1 cellular context compared by ENCODE assay signal in genomic region chr17:13600475-13601316, GRCh38.
TF ChIP-seq lines count a peak whose summit lies in the region.

No MANE protein-coding gene starts in this region.

TF ChIP-seq in K562, 482 proteins besides CTCF, POLR2A, EP300 and RAD21 (continued from another document):
- TF ChIP-seq SAP30 (IDR thresholded peaks at IDR 0.05; ENCODE audit: borderline replicate concordance, insufficient read depth, low read depth, low read length, poor library complexity, severe bottlenecking) = no peak
- no peak for TF ChIP-seq POLR3A (IDR thresholded peaks at IDR 0.05; ENCODE audit: borderline replicate concordance, extremely low read depth, insufficient read depth, insufficient read length)
- peak; percentile 49 for TF ChIP-seq KDM5B (IDR thresholded peaks at IDR 0.05; ENCODE audit: insufficient replicate concordance, low read depth, low read length)
- peak; percentile 41; the same call in 1 of the 2 replicates for TF ChIP-seq CXXC5 (CRISPR knock-in tag; IDR thresholded peaks at IDR 0.05)
- TF ChIP-seq XRCC4 (IDR thresholded peaks at IDR 0.05; ENCODE audit: extremely low read depth, insufficient read depth, insufficient read length) = no peak
- no peak for TF ChIP-seq MAFF (IDR thresholded peaks at IDR 0.05; ENCODE audit: low read length)
- no peak for TF ChIP-seq SMAD2 (IDR thresholded peaks at IDR 0.05; ENCODE audit: low read depth, low read length)
- TF ChIP-seq, protein P1, sequence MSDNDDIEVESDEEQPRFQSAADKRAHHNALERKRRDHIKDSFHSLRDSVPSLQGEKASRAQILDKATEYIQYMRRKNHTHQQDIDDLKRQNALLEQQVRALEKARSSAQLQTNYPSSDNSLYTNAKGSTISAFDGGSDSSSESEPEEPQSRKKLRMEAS (CRISPR knock-in tag; IDR thresholded peaks at IDR 0.05) = peak; percentile 28; the same call in 1 of the 2 replicates
- TF ChIP-seq SREBF2 (CRISPR knock-in tag; IDR thresholded peaks at IDR 0.05) = no peak
- no peak for TF ChIP-seq U2AF1 (optimal IDR thresholded peaks at IDR 0.05; ENCODE audit: low read depth, low read length)
- no peak for TF ChIP-seq ZEB2 (IDR thresholded peaks at IDR 0.05)
- TF ChIP-seq, protein P2, sequence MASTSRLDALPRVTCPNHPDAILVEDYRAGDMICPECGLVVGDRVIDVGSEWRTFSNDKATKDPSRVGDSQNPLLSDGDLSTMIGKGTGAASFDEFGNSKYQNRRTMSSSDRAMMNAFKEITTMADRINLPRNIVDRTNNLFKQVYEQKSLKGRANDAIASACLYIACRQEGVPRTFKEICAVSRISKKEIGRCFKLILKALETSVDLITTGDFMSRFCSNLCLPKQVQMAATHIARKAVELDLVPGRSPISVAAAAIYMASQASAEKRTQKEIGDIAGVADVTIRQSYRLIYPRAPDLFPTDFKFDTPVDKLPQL (IDR thresholded peaks at IDR 0.05; ENCODE audit: extremely low read depth, insufficient read length) = no peak
- no peak for TF ChIP-seq DNMT1 (IDR thresholded peaks at IDR 0.05)
- TF ChIP-seq NR2F6 (CRISPR knock-in tag; IDR thresholded peaks at IDR 0.05) = no peak
- TF ChIP-seq, protein P3, sequence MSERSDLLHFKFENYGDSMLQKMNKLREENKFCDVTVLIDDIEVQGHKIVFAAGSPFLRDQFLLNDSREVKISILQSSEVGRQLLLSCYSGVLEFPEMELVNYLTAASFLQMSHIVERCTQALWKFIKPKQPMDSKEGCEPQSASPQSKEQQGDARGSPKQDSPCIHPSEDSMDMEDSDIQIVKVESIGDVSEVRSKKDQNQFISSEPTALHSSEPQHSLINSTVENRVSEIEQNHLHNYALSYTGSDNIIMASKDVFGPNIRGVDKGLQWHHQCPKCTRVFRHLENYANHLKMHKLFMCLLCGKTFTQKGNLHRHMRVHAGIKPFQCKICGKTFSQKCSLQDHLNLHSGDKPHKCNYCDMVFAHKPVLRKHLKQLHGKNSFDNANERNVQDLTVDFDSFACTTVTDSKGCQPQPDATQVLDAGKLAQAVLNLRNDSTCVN (CRISPR knock-in tag; IDR thresholded peaks at IDR 0.05) = no peak
- no peak for TF ChIP-seq MBD2 (IDR thresholded peaks at IDR 0.05; ENCODE audit: borderline replicate concordance, low read depth)
- no peak for TF ChIP-seq GATA2 (CRISPR knock-in tag; IDR thresholded peaks at IDR 0.05)
- TF ChIP-seq, protein P4, sequence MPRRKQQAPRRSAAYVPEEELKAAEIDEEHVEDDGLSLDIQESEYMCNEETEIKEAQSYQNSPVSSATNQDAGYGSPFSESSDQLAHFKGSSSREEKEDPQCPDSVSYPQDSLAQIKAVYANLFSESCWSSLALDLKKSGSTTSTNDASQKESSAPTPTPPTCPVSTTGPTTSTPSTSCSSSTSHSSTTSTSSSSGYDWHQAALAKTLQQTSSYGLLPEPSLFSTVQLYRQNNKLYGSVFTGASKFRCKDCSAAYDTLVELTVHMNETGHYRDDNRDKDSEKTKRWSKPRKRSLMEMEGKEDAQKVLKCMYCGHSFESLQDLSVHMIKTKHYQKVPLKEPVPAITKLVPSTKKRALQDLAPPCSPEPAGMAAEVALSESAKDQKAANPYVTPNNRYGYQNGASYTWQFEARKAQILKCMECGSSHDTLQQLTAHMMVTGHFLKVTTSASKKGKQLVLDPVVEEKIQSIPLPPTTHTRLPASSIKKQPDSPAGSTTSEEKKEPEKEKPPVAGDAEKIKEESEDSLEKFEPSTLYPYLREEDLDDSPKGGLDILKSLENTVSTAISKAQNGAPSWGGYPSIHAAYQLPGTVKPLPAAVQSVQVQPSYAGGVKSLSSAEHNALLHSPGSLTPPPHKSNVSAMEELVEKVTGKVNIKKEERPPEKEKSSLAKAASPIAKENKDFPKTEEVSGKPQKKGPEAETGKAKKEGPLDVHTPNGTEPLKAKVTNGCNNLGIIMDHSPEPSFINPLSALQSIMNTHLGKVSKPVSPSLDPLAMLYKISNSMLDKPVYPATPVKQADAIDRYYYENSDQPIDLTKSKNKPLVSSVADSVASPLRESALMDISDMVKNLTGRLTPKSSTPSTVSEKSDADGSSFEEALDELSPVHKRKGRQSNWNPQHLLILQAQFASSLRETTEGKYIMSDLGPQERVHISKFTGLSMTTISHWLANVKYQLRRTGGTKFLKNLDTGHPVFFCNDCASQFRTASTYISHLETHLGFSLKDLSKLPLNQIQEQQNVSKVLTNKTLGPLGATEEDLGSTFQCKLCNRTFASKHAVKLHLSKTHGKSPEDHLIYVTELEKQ (CRISPR knock-in tag; IDR thresholded peaks at IDR 0.05) = no peak
- no peak for TF ChIP-seq NFRKB (IDR thresholded peaks at IDR 0.05; ENCODE audit: low read depth)
- TF ChIP-seq, protein P5, sequence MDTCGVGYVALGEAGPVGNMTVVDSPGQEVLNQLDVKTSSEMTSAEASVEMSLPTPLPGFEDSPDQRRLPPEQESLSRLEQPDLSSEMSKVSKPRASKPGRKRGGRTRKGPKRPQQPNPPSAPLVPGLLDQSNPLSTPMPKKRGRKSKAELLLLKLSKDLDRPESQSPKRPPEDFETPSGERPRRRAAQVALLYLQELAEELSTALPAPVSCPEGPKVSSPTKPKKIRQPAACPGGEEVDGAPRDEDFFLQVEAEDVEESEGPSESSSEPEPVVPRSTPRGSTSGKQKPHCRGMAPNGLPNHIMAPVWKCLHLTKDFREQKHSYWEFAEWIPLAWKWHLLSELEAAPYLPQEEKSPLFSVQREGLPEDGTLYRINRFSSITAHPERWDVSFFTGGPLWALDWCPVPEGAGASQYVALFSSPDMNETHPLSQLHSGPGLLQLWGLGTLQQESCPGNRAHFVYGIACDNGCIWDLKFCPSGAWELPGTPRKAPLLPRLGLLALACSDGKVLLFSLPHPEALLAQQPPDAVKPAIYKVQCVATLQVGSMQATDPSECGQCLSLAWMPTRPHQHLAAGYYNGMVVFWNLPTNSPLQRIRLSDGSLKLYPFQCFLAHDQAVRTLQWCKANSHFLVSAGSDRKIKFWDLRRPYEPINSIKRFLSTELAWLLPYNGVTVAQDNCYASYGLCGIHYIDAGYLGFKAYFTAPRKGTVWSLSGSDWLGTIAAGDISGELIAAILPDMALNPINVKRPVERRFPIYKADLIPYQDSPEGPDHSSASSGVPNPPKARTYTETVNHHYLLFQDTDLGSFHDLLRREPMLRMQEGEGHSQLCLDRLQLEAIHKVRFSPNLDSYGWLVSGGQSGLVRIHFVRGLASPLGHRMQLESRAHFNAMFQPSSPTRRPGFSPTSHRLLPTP (IDR thresholded peaks at IDR 0.05; ENCODE audit: borderline replicate concordance, extremely low read depth, insufficient read length) = no peak
- 0 out of 2 replicates have a peak, but pooled peaks have one; percentile 4 for TF ChIP-seq ZBTB7A (IDR thresholded peaks at IDR 0.05; ENCODE audit: borderline replicate concordance, control insufficient read depth, low read depth, low read length)
- TF ChIP-seq YY1 (IDR thresholded peaks at IDR 0.05; ENCODE audit: borderline replicate concordance in 1 of 3, control insufficient read depth in 1 of 3, extremely low read depth in 1 of 3, insufficient read depth in 3 of 3, insufficient read length in 1 of 3, insufficient replicate concordance in 2 of 3, low read depth in 1 of 3, low read length in 2 of 3) = no peak
- no peak for TF ChIP-seq THRAP3 (IDR thresholded peaks at IDR 0.05; ENCODE audit: borderline replicate concordance)
- TF ChIP-seq RBBP5 (IDR thresholded peaks at IDR 0.05; ENCODE audit: borderline replicate concordance, insufficient read depth, low read length, poor library complexity, severe bottlenecking) = peak; percentile 82
- no peak for TF ChIP-seq ZNF431 (CRISPR knock-in tag; IDR thresholded peaks at IDR 0.05)
- TF ChIP-seq ZC3H4 (CRISPR knock-in tag; IDR thresholded peaks at IDR 0.05; ENCODE audit: borderline replicate concordance) = no peak
- peak in 1 of 2 experiments; percentile 42 for TF ChIP-seq E2F6 (IDR thresholded peaks at IDR 0.05; ENCODE audit: borderline replicate concordance in 1 of 2, extremely low read depth in 1 of 2, insufficient read depth in 1 of 2, insufficient read length in 1 of 2, low read depth in 1 of 2, low read length in 1 of 2, poor library complexity in 1 of 2, severe bottlenecking in 1 of 2)
- TF ChIP-seq DDX20 (tag; IDR thresholded peaks at IDR 0.05; ENCODE audit: low read depth) = no peak
- no peak for TF ChIP-seq CCAR2 (IDR thresholded peaks at IDR 0.05; ENCODE audit: low read depth, low read length)
- no peak for TF ChIP-seq ZNF311 (CRISPR knock-in tag; IDR thresholded peaks at IDR 0.05)
- no peak for TF ChIP-seq MYNN (IDR thresholded peaks at IDR 0.05)
- TF ChIP-seq MYNN (CRISPR knock-in tag; IDR thresholded peaks at IDR 0.05) = no peak
- TF ChIP-seq, protein P6, sequence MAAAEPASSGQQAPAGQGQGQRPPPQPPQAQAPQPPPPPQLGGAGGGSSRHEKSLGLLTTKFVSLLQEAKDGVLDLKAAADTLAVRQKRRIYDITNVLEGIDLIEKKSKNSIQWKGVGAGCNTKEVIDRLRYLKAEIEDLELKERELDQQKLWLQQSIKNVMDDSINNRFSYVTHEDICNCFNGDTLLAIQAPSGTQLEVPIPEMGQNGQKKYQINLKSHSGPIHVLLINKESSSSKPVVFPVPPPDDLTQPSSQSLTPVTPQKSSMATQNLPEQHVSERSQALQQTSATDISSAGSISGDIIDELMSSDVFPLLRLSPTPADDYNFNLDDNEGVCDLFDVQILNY (CRISPR knock-in tag; IDR thresholded peaks at IDR 0.05) = no peak
- TF ChIP-seq ZFP36 (IDR thresholded peaks at IDR 0.05; ENCODE audit: low read depth, low read length, partially characterized antibody) = no peak
- peak; percentile 57 for TF ChIP-seq POLR2G (IDR thresholded peaks at IDR 0.05; ENCODE audit: low read depth, low read length)
- TF ChIP-seq ETS1 (conservative IDR thresholded peaks at IDR 0.05; ENCODE audit: control insufficient read depth, low read depth, low read length) = no peak
- no peak for TF ChIP-seq ZFPM2 (CRISPR knock-in tag; IDR thresholded peaks at IDR 0.05)
- TF ChIP-seq SMC3 (conservative IDR thresholded peaks at IDR 0.05; ENCODE audit: insufficient read depth, low read depth, low read length) = no peak
- no peak for TF ChIP-seq HDAC8 (tag; IDR thresholded peaks at IDR 0.05)
TF ChIP-seq in K562: peak in this region for 19.
